ENCODE assay signal across 29 cellular contexts in the genomic region with DNA sequence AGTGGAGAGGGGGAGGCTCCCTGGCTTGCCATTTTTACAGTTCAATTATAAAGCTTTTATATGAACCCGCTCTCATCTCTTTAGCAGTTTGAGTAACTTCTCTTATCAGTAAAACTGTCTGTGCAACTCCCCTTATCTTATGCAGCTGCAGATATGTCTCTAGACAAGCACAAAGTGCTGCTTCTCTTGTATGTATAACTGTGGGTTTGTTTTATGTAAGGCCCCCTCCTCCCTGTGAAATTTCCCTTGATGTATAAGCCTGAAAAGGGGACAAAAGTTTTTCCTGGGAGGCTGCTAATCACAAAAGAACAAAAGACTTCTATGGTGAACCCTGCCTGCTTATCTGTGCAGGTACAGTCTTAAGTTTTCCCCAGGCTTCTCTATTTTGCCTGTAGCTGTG.
"Had no signal": no experiment of that assay in that cellular context is flagged by ENCODE, and none has a peak within 500 bp of the region (broad histone marks: within the 10 kb centered on the region; RNA-seq: fewer than 3 reads in every experiment).

No MANE protein-coding gene starts in this region.

- H3K27me3 ChIP-seq: ascending aorta, breast epithelium, cardiac muscle cell, colonic mucosa, esophagus muscularis mucosa, foreskin keratinocyte, gastrocnemius medialis, heart left ventricle had no signal

- H3K27ac ChIP-seq: ascending aorta, breast epithelium, cardiac muscle cell, colonic mucosa, esophagus muscularis mucosa, foreskin keratinocyte, gastrocnemius medialis, heart left ventricle had no signal

- H3K9me3 ChIP-seq: ascending aorta, breast epithelium, colonic mucosa, esophagus muscularis mucosa, gastrocnemius medialis, heart left ventricle had no signal

- DNase-seq: activated CD4-positive, alpha-beta memory T cell treated with anti-CD3 and anti-CD28 coated beads for 36 hours; activated CD4-positive, alpha-beta T cell treated with anti-CD3 and anti-CD28 coated beads for 36 hours; activated CD4-positive, alpha-beta T cell treated with anti-CD3 and anti-CD28 coated beads, Interleukin-2, amount 10 ng/mL, durations not matched to agents 24 days and 14 days; activated CD4-positive, CD25-positive, alpha-beta regulatory T cell; activated CD4-positive, CD25-positive, alpha-beta regulatory T cell treated with anti-CD3 and anti-CD28 coated beads, Interleukin-2, amount 50 U/mL, for 72 hours; activated CD8-positive, alpha-beta memory T cell treated with anti-CD3 and anti-CD28 coated beads, Interleukin-2, amount 50 U/mL, for 48 hours; activated CD8-positive, alpha-beta T cell treated with anti-CD3 and anti-CD28 coated beads, Interleukin-2, amount 10 ng/mL, durations not matched to agents 7 days and 5 days; activated gamma-delta T cell; activated naive CD4-positive, alpha-beta T cell; activated naive CD4-positive, alpha-beta T cell treated with anti-CD3 and anti-CD28 coated beads, Interleukin-2, amount 10 ng/mL, durations not matched to agents 7 days and 5 days; activated naive CD8-positive, alpha-beta T cell treated with anti-CD3 and anti-CD28 coated beads, Interleukin-2, amount 10 ng/mL, durations not matched to agents 7 days and 5 days; activated T-cell treated with anti-CD3 and anti-CD28 coated beads for 4 hours; activated T-cell treated with anti-CD3 and anti-CD28 coated beads, Interleukin-2, amount 50 U/mL, for 24 hours; activated T-cell treated with anti-CD3 and anti-CD28 coated beads, Interleukin-2, amount 50 U/mL, for 72 hours; central memory CD4-positive, alpha-beta T cell; cerebellar nuclear complex; colonic mucosa; effector memory CD4-positive, alpha-beta T cell; endodermal cell; foreskin keratinocyte; gastrocnemius medialis; glutamatergic neuron; heart left ventricle; T-helper 2 cell had no signal

- H3K36me3 ChIP-seq: ascending aorta, breast epithelium, cardiac muscle cell, colonic mucosa, esophagus muscularis mucosa, gastrocnemius medialis, heart left ventricle had no signal

- H3K4me1 ChIP-seq: ascending aorta, breast epithelium, colonic mucosa, esophagus muscularis mucosa, foreskin keratinocyte, gastrocnemius medialis, heart left ventricle had no signal

- ATAC-seq: activated CD4-positive, alpha-beta T cell treated with anti-CD3 and anti-CD28 coated beads for 36 hours; activated CD8-positive, alpha-beta T cell treated with anti-CD3 and anti-CD28 coated beads, Interleukin-2, amount 10 ng/mL, durations not matched to agents 7 days and 5 days; activated naive CD4-positive, alpha-beta T cell treated with anti-CD3 and anti-CD28 coated beads, Interleukin-2, amount 50 U/mL, for 72 hours; activated T-cell treated with anti-CD3 and anti-CD28 coated beads, Interleukin-2, amount 50 U/mL, for 72 hours; foreskin keratinocyte; gastrocnemius medialis; heart left ventricle had no signal

- H3K4me3 ChIP-seq: ascending aorta, breast epithelium, cardiac muscle cell, colonic mucosa, esophagus muscularis mucosa, gastrocnemius medialis, heart left ventricle had no signal
